In the genomic region with DNA sequence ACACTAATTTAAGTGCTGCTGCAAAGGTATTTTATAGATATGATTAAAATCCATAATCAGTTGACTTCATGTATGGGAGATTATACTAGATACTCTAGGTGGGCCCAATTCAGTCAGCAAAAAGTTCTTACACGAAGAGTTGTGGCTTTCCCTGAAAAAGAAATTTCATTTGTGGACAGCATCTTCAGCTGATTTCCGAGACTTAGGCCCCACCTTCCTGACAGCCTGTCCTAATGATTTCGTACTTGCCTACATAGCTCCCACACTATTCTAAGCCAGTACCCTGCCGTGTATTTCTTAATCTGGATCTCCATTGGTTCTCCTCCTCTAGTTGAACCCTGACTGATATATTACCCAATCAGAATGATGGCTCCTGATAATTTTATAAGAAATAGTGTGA, we compare ENCODE assay signal across 22 cellular contexts.
"Had no signal": no experiment of that assay in that cellular context is flagged by ENCODE, and none has a peak within 500 bp of the region (broad histone marks: within the 10 kb centered on the region; RNA-seq: fewer than 3 reads in every experiment).

No MANE protein-coding gene starts in this region.

- H3K36me3 ChIP-seq: esophagus squamous epithelium, gastrocnemius medialis, heart right ventricle, left lung, lower lobe of right lung had no signal

- DNase-seq: cortex of kidney; effector CD8-positive, alpha-beta T cell; effector memory CD8-positive, alpha-beta T cell; endodermal cell; erythroblast; esophagus squamous epithelium; foreskin fibroblast; foreskin melanocyte; gastrocnemius medialis; glutamatergic neuron; head of caudate nucleus; heart right ventricle; hippocampal formation; left cardiac atrium; left lung; left ventricle myocardium superior; lower lobe of right lung; mesenchymal stem cell; mucosa of descending colon; naive B cell; naive thymus-derived CD8-positive, alpha-beta T cell had no signal

- H3K27me3 ChIP-seq: esophagus squamous epithelium, gastrocnemius medialis, heart right ventricle, left lung had no signal

- ATAC-seq: effector memory CD8-positive, alpha-beta T cell; esophagus mucosa; gastrocnemius medialis; heart right ventricle; left cardiac atrium; left lung; left ventricle myocardium superior; lower lobe of right lung; mucosa of descending colon; naive thymus-derived CD8-positive, alpha-beta T cell had no signal

- H3K4me3 ChIP-seq: esophagus squamous epithelium, gastrocnemius medialis, heart right ventricle, left lung, lower lobe of right lung, mucosa of descending colon had no signal
